In the genomic region with DNA sequence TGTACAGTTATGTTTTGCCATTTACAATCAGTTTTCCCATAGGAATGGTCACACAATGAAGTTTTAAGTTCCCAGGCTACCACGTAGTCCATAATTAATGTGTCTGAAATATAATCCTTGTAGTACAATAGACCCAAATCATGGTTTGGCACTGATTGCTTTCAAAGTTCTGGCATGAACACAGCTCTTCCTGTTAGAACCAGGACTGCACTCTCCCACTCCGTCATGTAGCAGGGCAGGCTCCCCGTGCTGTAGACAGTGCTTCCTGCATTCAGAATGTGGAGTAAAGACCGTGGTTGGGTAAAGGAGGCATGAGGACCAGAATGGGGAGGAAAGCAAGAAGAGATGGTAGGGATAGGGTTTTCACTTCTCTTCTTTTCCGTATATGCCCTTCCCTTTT, we compare ENCODE assay signal across 16 cellular contexts. TPM values are rescaled to one million over a fixed set of nuclear protein-coding genes. Genes with fewer than 3 reads are reported as not detected.
DNase-seq lines count a peak whose midpoint lies in the region; ATAC-seq and TF ChIP-seq lines count a peak whose summit lies in the region.
"Had no signal": no experiment of that assay in that cellular context is flagged by ENCODE, and none has a peak within 500 bp of the region (broad histone marks: within the 10 kb centered on the region; RNA-seq: fewer than 3 reads in every experiment).

No MANE protein-coding gene starts in this region.

- peak overlapping the region in 6 of 10 donors; percentile 18 to 67 (median 44) for H3K27ac ChIP-seq in heart right ventricle
- H3K27ac ChIP-seq in right cardiac atrium (ENCODE audit: low read length): no peak overlapping the region
- H3K27ac ChIP-seq in subcutaneous abdominal adipose tissue (ENCODE audit: low read depth, low read length): peak overlapping the region; percentile 8

- no peak overlapping the region for H3K9ac ChIP-seq in subcutaneous abdominal adipose tissue (ENCODE audit: low read length in 5 of 5)

- no peak overlapping the region for H3K4me3 Mint-ChIP-seq in activated T-helper 17 cell treated with anti-CD3 and anti-CD28 coated beads, Interleukin-2, amount 50 U/mL, for 72 hours

- H3K27me3 ChIP-seq in heart right ventricle: no peaks in the 10 kb centered on the region
- no peaks in the 10 kb centered on the region for H3K27me3 ChIP-seq in right cardiac atrium (ENCODE audit: control insufficient read depth, insufficient read depth)
- no peaks in the 10 kb centered on the region for H3K27me3 ChIP-seq in subcutaneous abdominal adipose tissue (ENCODE audit: control insufficient read depth in 5 of 5, insufficient read depth in 4 of 5, low read length in 5 of 5)

- H3K4me1 ChIP-seq in heart right ventricle: peaks cover 11 to 45% (median 41%) of the 10 kb centered on the region in 9 donors
- peaks cover 3% of the 10 kb centered on the region for H3K4me1 ChIP-seq in right cardiac atrium (ENCODE audit: control insufficient read depth, insufficient read depth, low read length)
- peaks cover 2 to 44% (median 38%) of the 10 kb centered on the region in 5 donors for H3K4me1 ChIP-seq in subcutaneous abdominal adipose tissue (ENCODE audit: control insufficient read depth in 5 of 5, insufficient read depth in 5 of 5, low read length in 5 of 5)
- H3K4me1 ChIP-seq: Caco-2, HAP-1 had no signal

- TF ChIP-seq CTCF in heart right ventricle (IDR thresholded peaks at IDR 0.05): no peak

- 50 to 62% methylated on average over 5 of the region's 5 CpGs for WGBS in heart right ventricle, 2 donors
- WGBS in right cardiac atrium: 62% methylated on average over 5 of the region's 5 CpGs

- DNase-seq in heart right ventricle (no peak), right cardiac atrium (no peak), lung microvascular endothelial cell (ENCODE audit: low read depth in 2 of 2) (peak; percentile 80 to 89)
- no peak for DNase-seq in NK-92 treated with Interleukin-12 subunit alpha and Interleukin-12 subunit beta, amount 100 ng/mL, for 24 hours (lab: John Stamatoyannopoulos, UW)
- no peak for DNase-seq in stimulated activated CD4-positive, alpha-beta T cell treated with anti-CD3 and anti-CD28 coated beads, Interleukin-4, amount 100 ng/mL, for 4 hours
- DNase-seq: C1 segment of cervical spinal cord, Caco-2, NCI-H1930, NCI-H2171, NCI-H446 treated with DMSO at 0.1 percent for 48 hours, NCI-H774, RPMI8226 had no signal

- H3K36me3 Mint-ChIP-seq in activated T-helper 17 cell treated with anti-CD3 and anti-CD28 coated beads, Interleukin-2, amount 50 U/mL, for 72 hours (ENCODE audit: low read depth): peaks cover 92% of the 10 kb centered on the region

- no peaks in the 10 kb centered on the region for H3K9me3 Mint-ChIP-seq in activated T-helper 17 cell treated with anti-CD3 and anti-CD28 coated beads, Interleukin-2, amount 50 U/mL, for 72 hours

- peak overlapping the region; percentile 98 for H3K27ac Mint-ChIP-seq in activated T-helper 17 cell treated with anti-CD3 and anti-CD28 coated beads, Interleukin-2, amount 50 U/mL, for 72 hours

- H3K27me3 Mint-ChIP-seq in activated T-helper 17 cell treated with anti-CD3 and anti-CD28 coated beads, Interleukin-2, amount 50 U/mL, for 72 hours: no peaks in the 10 kb centered on the region

- no peak for ATAC-seq in heart right ventricle
- ATAC-seq in right cardiac atrium: no peak
- no peak for ATAC-seq in activated T-helper 17 cell treated with anti-CD3 and anti-CD28 coated beads, Interleukin-2, amount 50 U/mL, for 72 hours (replicated peaks)
- no peak for ATAC-seq in GM18858 (IDR thresholded peaks at IDR 0.05; ENCODE audit: unreplicated experiment)

- H3K4me3 ChIP-seq in heart right ventricle: no peak overlapping the region
- H3K4me3 ChIP-seq in right cardiac atrium (ENCODE audit: low read length): no peak overlapping the region
- H3K4me3 ChIP-seq in subcutaneous abdominal adipose tissue (ENCODE audit: low read depth in 1 of 5, low read length in 5 of 5): no peak overlapping the region
- H3K4me3 ChIP-seq: HAP-1 had no signal

- peaks cover 28% of the 10 kb centered on the region for H3K4me1 Mint-ChIP-seq in activated T-helper 17 cell treated with anti-CD3 and anti-CD28 coated beads, Interleukin-2, amount 50 U/mL, for 72 hours

- H3K36me3 ChIP-seq in heart right ventricle (peaks cover 0 to 70% (median 26%) of the 10 kb centered on the region in 9 donors), subcutaneous abdominal adipose tissue (ENCODE audit: control insufficient read depth in 5 of 5, insufficient read depth in 5 of 5, low read length in 5 of 5) (peaks cover 18 to 46% (median 36%) of the 10 kb centered on the region in 5 donors)

- H3K9me3 ChIP-seq in heart right ventricle: no peaks in the 10 kb centered on the region
- no peaks in the 10 kb centered on the region for H3K9me3 ChIP-seq in right cardiac atrium (ENCODE audit: control insufficient read depth, low read length)
- H3K9me3 ChIP-seq in subcutaneous abdominal adipose tissue (ENCODE audit: control insufficient read depth in 5 of 5, low read length in 5 of 5): no peaks in the 10 kb centered on the region
- H3K9me3 ChIP-seq: Caco-2, HAP-1 had no signal

- intact Hi-C loops in heart right ventricle (cut with DNase I): loop anchor here in 2 of 10 donors (10.0 kb wide), 2 partner anchors 599 to 869 kb away; a partner anchor contains a TSS
- intact Hi-C loops in right cardiac atrium (cut with DNase I): no loop called here

RNA-seq across cellular contexts. Expression of a gene that starts 4.0 kb away (rescaled TPM):
- 10 to 100 TPM; 24.1 to 72.6 (median 32.9) TPM for total RNA-seq in heart right ventricle
- polyA plus RNA-seq in heart right ventricle: 100 to 1,000 TPM in 1 of 2 donors, 10 to 100 TPM in 1; 77.5 to 177 TPM
- 10 to 100 TPM; 46.4 to 75.0 (median 51.4) TPM for total RNA-seq in right cardiac atrium
- polyA plus RNA-seq in right cardiac atrium: 103 TPM
- 100 to 1,000 TPM in 1 of 2 donors, 10 to 100 TPM in 1; 80.0 to 128 TPM for total RNA-seq in activated T-helper 17 cell treated with anti-CD3 and anti-CD28 coated beads, Interleukin-2, amount 50 U/mL, for 72 hours
- total RNA-seq in lung microvascular endothelial cell: 88.1 and 90.4 TPM in 2 replicates

RNA-seq across cellular contexts. Expression of a gene that starts 4.3 kb away (rescaled TPM):
- 10 to 100 TPM; 10.6 to 27.3 (median 15.0) TPM for total RNA-seq in heart right ventricle
- 10 to 100 TPM; 12.1 to 17.7 TPM for polyA plus RNA-seq in heart right ventricle
- 10 to 100 TPM; 13.1 to 26.3 (median 16.4) TPM for total RNA-seq in right cardiac atrium
- polyA plus RNA-seq in right cardiac atrium: 13.6 TPM
- total RNA-seq in activated T-helper 17 cell treated with anti-CD3 and anti-CD28 coated beads, Interleukin-2, amount 50 U/mL, for 72 hours: 10 to 100 TPM; 26.5 to 28.3 TPM
- 28.1 and 46.6 TPM in 2 replicates for total RNA-seq in lung microvascular endothelial cell

Comparison
In these comparisons a context has a peak if more than half of its experiments do, and no peak if none do; other contexts are left out.
1. DNase-seq: peak in lung microvascular endothelial cell (2 of 2); none in heart right ventricle (0 of 2), right cardiac atrium (0 of 3), NK-92 treated with Interleukin-12 subunit alpha and Interleukin-12 subunit beta, amount 100 ng/mL, for 24 hours (single experiment) and stimulated activated CD4-positive, alpha-beta T cell treated with anti-CD3 and anti-CD28 coated beads, Interleukin-4, amount 100 ng/mL, for 4 hours (0 of 2).